Comparison of ENCODE assay signal across 28 cellular contexts in genomic region chr6:46048646-46049297, GRCh38. TPM values are rescaled to one million over a fixed set of nuclear protein-coding genes. Genes with fewer than 3 reads are reported as not detected.
"Had no signal": no experiment of that assay in that cellular context is flagged by ENCODE, and none has a peak within 500 bp of the region (broad histone marks: within the 10 kb centered on the region; RNA-seq: fewer than 3 reads in every experiment).

No MANE protein-coding gene starts in this region.

- H3K36me3 ChIP-seq: ascending aorta, cardiac muscle cell, colonic mucosa, neutrophil, tibial nerve had no signal

- ATAC-seq: activated CD4-positive, CD25-positive, alpha-beta regulatory T cell treated with anti-CD3 and anti-CD28 coated beads, Interleukin-2, amount 50 U/mL, for 24 hours; natural killer cell treated with Interleukin-12 subunit alpha and Interleukin-12 subunit beta and Interleukin-15 and Interleukin-18, amount 100 ng/mL, for 72 hours; sciatic nerve; stimulated activated naive B cell treated with anti-CD40 and anti-IgM and Interleukin-4, amounts not matched to agents 10 μg/mL and 1 μg/mL and 100 μg/mL, for 72 hours had no signal

- H3K4me3 Mint-ChIP-seq: activated naive CD4-positive, alpha-beta T cell treated with anti-CD3 and anti-CD28 coated beads, Interleukin-2, amount 10 ng/mL, durations not matched to agents 7 days and 5 days; activated naive CD8-positive, alpha-beta T cell treated with anti-CD3 and anti-CD28 coated beads, Interleukin-2, amount 10 ng/mL, durations not matched to agents 7 days and 5 days; brain; natural killer cell treated with Interleukin-12 subunit alpha and Interleukin-12 subunit beta and Interleukin-15 and Interleukin-18, amount 100 ng/mL, for 72 hours; stimulated activated naive B cell treated with anti-CD40 and anti-IgM and Interleukin-4, amounts not matched to agents 10 μg/mL and 1 μg/mL and 100 μg/mL, for 72 hours had no signal

- H3K27me3 ChIP-seq: ascending aorta, cardiac muscle cell, colonic mucosa, neutrophil, tibial nerve had no signal

- H3K36me3 Mint-ChIP-seq: activated naive CD4-positive, alpha-beta T cell treated with anti-CD3 and anti-CD28 coated beads, Interleukin-2, amount 10 ng/mL, durations not matched to agents 7 days and 5 days; activated naive CD8-positive, alpha-beta T cell treated with anti-CD3 and anti-CD28 coated beads, Interleukin-2, amount 10 ng/mL, durations not matched to agents 7 days and 5 days; brain; natural killer cell treated with Interleukin-12 subunit alpha and Interleukin-12 subunit beta and Interleukin-15 and Interleukin-18, amount 100 ng/mL, for 72 hours; stimulated activated naive B cell treated with anti-CD40 and anti-IgM and Interleukin-4, amounts not matched to agents 10 μg/mL and 1 μg/mL and 100 μg/mL, for 72 hours had no signal

- DNase-seq: activated CD4-positive, alpha-beta T cell treated with anti-CD3 and anti-CD28 coated beads for 48 hours; activated CD4-positive, alpha-beta T cell treated with anti-CD3 and anti-CD28 coated beads, Interleukin-2, amount 50 U/mL, for 48 hours; activated CD8-positive, alpha-beta memory T cell treated with anti-CD3 and anti-CD28 coated beads for 24 hours; activated effector memory CD4-positive, alpha-beta T cell treated with Interleukin-2 at 50 U/mL for 16 hours; activated naive CD4-positive, alpha-beta T cell treated with anti-CD3 and anti-CD28 coated beads, Interleukin-2, amount 10 ng/mL, durations not matched to agents 7 days and 5 days; activated naive CD8-positive, alpha-beta T cell treated with anti-CD3 and anti-CD28 coated beads, Interleukin-2, amount 10 ng/mL, durations not matched to agents 7 days and 5 days; cerebellar nuclear complex; colonic mucosa; effector CD8-positive, alpha-beta T cell; head of caudate nucleus; hypothalamus; retina; small intestine; stimulated activated CD4-positive, alpha-beta T cell treated with anti-CD3 and anti-CD28 coated beads, Interleukin-1b, Interleukin-23, amount 100 ng/mL, for 48 hours; stimulated activated naive B cell treated with anti-CD40 and anti-IgM and Interleukin-4, amounts not matched to agents 10 μg/mL and 1 μg/mL and 100 μg/mL, for 72 hours; T-helper 9 cell had no signal

- H3K9me3 ChIP-seq: ascending aorta, colonic mucosa, neutrophil, tibial nerve had no signal

- H3K27ac ChIP-seq: ascending aorta, cardiac muscle cell, colonic mucosa, neutrophil, VCaP had no signal

- H3K4me1 Mint-ChIP-seq: stimulated activated naive B cell treated with anti-CD40 and anti-IgM and Interleukin-4, amounts not matched to agents 10 μg/mL and 1 μg/mL and 100 μg/mL, for 72 hours had no signal

- H3K27ac Mint-ChIP-seq: activated naive CD4-positive, alpha-beta T cell treated with anti-CD3 and anti-CD28 coated beads, Interleukin-2, amount 10 ng/mL, durations not matched to agents 7 days and 5 days; activated naive CD8-positive, alpha-beta T cell treated with anti-CD3 and anti-CD28 coated beads, Interleukin-2, amount 10 ng/mL, durations not matched to agents 7 days and 5 days; brain; natural killer cell treated with Interleukin-12 subunit alpha and Interleukin-12 subunit beta and Interleukin-15 and Interleukin-18, amount 100 ng/mL, for 72 hours; stimulated activated naive B cell treated with anti-CD40 and anti-IgM and Interleukin-4, amounts not matched to agents 10 μg/mL and 1 μg/mL and 100 μg/mL, for 72 hours had no signal

- H3K9me3 Mint-ChIP-seq: activated naive CD4-positive, alpha-beta T cell treated with anti-CD3 and anti-CD28 coated beads, Interleukin-2, amount 10 ng/mL, durations not matched to agents 7 days and 5 days; activated naive CD8-positive, alpha-beta T cell treated with anti-CD3 and anti-CD28 coated beads, Interleukin-2, amount 10 ng/mL, durations not matched to agents 7 days and 5 days; brain; natural killer cell treated with Interleukin-12 subunit alpha and Interleukin-12 subunit beta and Interleukin-15 and Interleukin-18, amount 100 ng/mL, for 72 hours; stimulated activated naive B cell treated with anti-CD40 and anti-IgM and Interleukin-4, amounts not matched to agents 10 μg/mL and 1 μg/mL and 100 μg/mL, for 72 hours had no signal

- H3K4me3 ChIP-seq: ascending aorta, cardiac muscle cell, colonic mucosa, tibial nerve had no signal

RNA-seq across cellular contexts. Expression of gene CLIC5, which starts 33.1 kb away (rescaled TPM):
- total RNA-seq: fibroblast of lung, fibroblast of villous mesenchyme, osteocyte had no signal
